ENCODE assay signal across 8 cellular contexts in genomic region chr19:1000095-1000494, GRCh38. TPM values are rescaled to one million over a fixed set of nuclear protein-coding genes. Genes with fewer than 3 reads are reported as not detected.
DNase-seq lines count a peak whose midpoint lies in the region; ATAC-seq and TF ChIP-seq lines count a peak whose summit lies in the region.

GRIN3B (plus strand) TSS chr19:1000419; CDS start chr19:1000438, 19 bp downstream.

- no peaks in the 10 kb centered on the region for H3K9me3 Mint-ChIP-seq in T-helper 1 cell treated with Interleukin-12 subunit alpha and Interleukin-12 subunit beta and Interleukin-4 antibody, amounts not matched to agents 30 μg/mL and 1 μg/mL, for 36 hours

- no peak within 1 kb of the TSS for H3K27ac ChIP-seq in AG04450 (ENCODE audit: low read depth, low read length)
- H3K27ac ChIP-seq in ascending aorta: no peak within 1 kb of the TSS

- DNase-seq in AG04450 (ENCODE audit: low read depth, low spot score): no peak
- peak; percentile 99 for DNase-seq in H7
- DNase-seq in ascending aorta (ENCODE audit: low spot score in 2 of 2): no peak
- DNase-seq in iPS-NIHi11 (ENCODE audit: low spot score): peak; percentile 95
- peak; percentile 33 to 74 (median 46) for DNase-seq in stimulated activated CD4-positive, alpha-beta T cell treated with anti-CD3 and anti-CD28 coated beads, TNF-alpha, amount 100 ng/mL, for 24 hours (ENCODE audit: low read depth in 3 of 3)
- DNase-seq in midbrain (lab: John Stamatoyannopoulos, UW): no peak

- H3K4me3 ChIP-seq in AG04450 (ENCODE audit: low read depth, low read length) (peak within 1 kb of the TSS; percentile 25; the same call in 1 of the 2 replicates), H7 (ENCODE audit: insufficient read depth, low read depth, low read length) (peak within 1 kb of the TSS; percentile 41), ascending aorta (peak within 1 kb of the TSS in 1 of 2 donors; percentile 21)

- H3K4me1 Mint-ChIP-seq in T-helper 1 cell treated with Interleukin-12 subunit alpha and Interleukin-12 subunit beta and Interleukin-4 antibody, amounts not matched to agents 30 μg/mL and 1 μg/mL, for 36 hours (ENCODE audit: low read depth): peaks cover 9% of the 10 kb centered on the region

- CTCF ChIA-PET in AG04450 (lab: Charles Lee): interaction anchor here (0.6 kb wide), 1 partner anchor 157 kb away, joined by 7 read pairs; no protein-coding TSS in a partner anchor

- no peak for ATAC-seq in HG02885 (IDR thresholded peaks at IDR 0.05; ENCODE audit: poor library complexity, unreplicated experiment)

- H3K27ac Mint-ChIP-seq in T-helper 1 cell treated with Interleukin-12 subunit alpha and Interleukin-12 subunit beta and Interleukin-4 antibody, amounts not matched to agents 30 μg/mL and 1 μg/mL, for 36 hours: no peak within 1 kb of the TSS

- POLR2A ChIA-PET in AG04450 (lab: Yijun Ruan, JAX): no interaction called here

- peaks cover 37% of the 10 kb centered on the region for H3K27me3 Mint-ChIP-seq in T-helper 1 cell treated with Interleukin-12 subunit alpha and Interleukin-12 subunit beta and Interleukin-4 antibody, amounts not matched to agents 30 μg/mL and 1 μg/mL, for 36 hours (ENCODE audit: low read depth)

- H3K36me3 ChIP-seq in H7 (replicated peaks; ENCODE audit: control insufficient read depth, insufficient read depth, low read length) (no peaks in the 10 kb centered on the region), ascending aorta (no peaks in the 10 kb centered on the region)

- intact Hi-C loops in ascending aorta (cut with DNase I): no loop called here

- H3K27me3 ChIP-seq in AG04450 (ENCODE audit: control insufficient read depth, insufficient read depth, low read length) (peaks cover 37% of the 10 kb centered on the region), H7 (ENCODE audit: control insufficient read depth, insufficient read depth, low read length) (peaks cover 33% of the 10 kb centered on the region), ascending aorta (peaks cover 11% of the 10 kb centered on the region)

- no peaks in the 10 kb centered on the region for H3K36me3 Mint-ChIP-seq in T-helper 1 cell treated with Interleukin-12 subunit alpha and Interleukin-12 subunit beta and Interleukin-4 antibody, amounts not matched to agents 30 μg/mL and 1 μg/mL, for 36 hours (ENCODE audit: low read depth)

- H3K4me1 ChIP-seq in ascending aorta: peaks cover 0 to 14% of the 10 kb centered on the region in 2 donors

- peak within 1 kb of the TSS; percentile 21 for H3K4me3 Mint-ChIP-seq in T-helper 1 cell treated with Interleukin-12 subunit alpha and Interleukin-12 subunit beta and Interleukin-4 antibody, amounts not matched to agents 30 μg/mL and 1 μg/mL, for 36 hours

- peak; percentile 45 for TF ChIP-seq CTCF in AG04450 (IDR thresholded peaks at IDR 0.05; ENCODE audit: low read depth, low read length)
- TF ChIP-seq CTCF in ascending aorta (IDR thresholded peaks at IDR 0.05): peak; percentile 26 to 47 (median 45)

- H3K9me3 ChIP-seq in AG04450 (ENCODE audit: control insufficient read depth, insufficient read depth, low read length) (peaks cover 8% of the 10 kb centered on the region; the same call in 1 of the 2 replicates), ascending aorta (no peaks in the 10 kb centered on the region)

RNA-seq across cellular contexts. Expression of gene GRIN3B, which starts in this region (rescaled TPM):
- 0.24 and 0.38 TPM in 2 replicates for polyA plus RNA-seq in AG04450 (2011; rRNA removed)
- 0.14 and 0.17 TPM in 2 replicates for polyA minus RNA-seq in AG04450 (2011; rRNA and poly(A)+ RNA removed)
- total RNA-seq in H7 (2014; rRNA removed; shearing (Covaris generic)): 0.03 and 0.07 TPM in 2 replicates
- not detected for total RNA-seq in ascending aorta

Comparison
In these comparisons a context has a peak if more than half of its experiments do, and no peak if none do; other contexts are left out.
1. Peak in DNase-seq and H3K4me3 ChIP-seq in H7; RNA of the gene not detected or under 1 TPM.
2. DNase-seq: peak in iPS-NIHi11 (single experiment) and stimulated activated CD4-positive, alpha-beta T cell treated with anti-CD3 and anti-CD28 coated beads, TNF-alpha, amount 100 ng/mL, for 24 hours (3 of 3); none in AG04450 (single experiment), ascending aorta (0 of 2) and midbrain (single experiment).